In the genomic region with DNA sequence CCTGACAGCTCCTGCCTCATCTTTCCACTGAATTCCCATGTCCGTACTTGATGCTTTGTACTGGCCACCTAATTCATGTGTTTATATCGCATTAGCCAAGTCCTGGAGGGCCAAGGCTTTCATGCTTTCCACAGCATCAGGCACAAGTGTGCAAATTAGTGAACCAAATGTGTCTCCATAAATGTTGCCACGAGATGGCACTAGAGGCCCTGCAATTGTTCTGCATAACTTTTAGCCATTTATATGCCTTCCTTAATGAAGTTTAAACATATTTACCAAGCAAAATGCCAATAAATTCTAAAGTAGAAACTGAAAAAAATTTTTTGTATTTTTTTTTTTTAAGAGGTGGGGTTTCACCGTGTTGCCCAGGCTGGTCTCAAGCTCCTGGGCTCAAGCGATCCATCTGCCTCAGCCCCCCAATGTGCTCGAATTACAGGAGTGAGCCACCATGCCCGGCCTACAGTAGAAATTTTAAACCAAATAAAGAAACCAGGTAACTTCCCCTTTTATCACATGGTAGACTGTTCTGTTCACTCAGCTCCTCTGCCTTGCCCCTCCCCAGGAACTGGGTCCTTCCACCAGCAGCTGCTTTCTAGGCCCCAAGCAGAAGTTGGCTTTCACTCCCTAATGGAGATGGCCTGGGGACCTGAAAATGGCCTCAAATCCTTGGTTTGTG, we compare ENCODE assay signal across 8 cellular contexts. TPM values are rescaled to one million over a fixed set of nuclear protein-coding genes. Genes with fewer than 3 reads are reported as not detected.
DNase-seq lines count a peak whose midpoint lies in the region; ATAC-seq and TF ChIP-seq lines count a peak whose summit lies in the region.

No MANE protein-coding gene starts in this region.

- H3K4me3 Mint-ChIP-seq in activated B cell treated with CpG ODN at 0.5 μM for 24 hours (no peak overlapping the region), memory B cell (peak overlapping the region; percentile 28)

- H3K36me3 Mint-ChIP-seq in activated B cell treated with CpG ODN at 0.5 μM for 24 hours (ENCODE audit: low read depth) (peaks cover 24% of the 10 kb centered on the region), memory B cell (peaks cover 8% of the 10 kb centered on the region)

- H3K36me3 ChIP-seq in stomach, result peaks cover 0 to 26% (median 18%) of the 10 kb centered on the region in 4 donors

- H3K4me1 ChIP-seq in stomach, result peaks cover 0 to 19% (median 8%) of the 10 kb centered on the region in 4 donors

- no peak for TF ChIP-seq EP300 in stomach (IDR thresholded peaks at IDR 0.05)

- POLR2A ChIA-PET in activated B cell treated with CpG ODN at 0.5 μM for 24 hours (lab: Charles Lee), result interaction anchor here (0.5 to 2.9 kb wide), 13 partner anchors 8 to 141 kb away, joined by 3 to 17 read pairs (median 5); a partner anchor contains a TSS

- H3K27ac Mint-ChIP-seq in activated B cell treated with CpG ODN at 0.5 μM for 24 hours, result peak overlapping the region; percentile 91
- peak overlapping the region; percentile 88 for H3K27ac Mint-ChIP-seq in memory B cell

- H3K4me1 Mint-ChIP-seq in activated B cell treated with CpG ODN at 0.5 μM for 24 hours, result peaks cover 16% of the 10 kb centered on the region
- peaks cover 16% of the 10 kb centered on the region for H3K4me1 Mint-ChIP-seq in memory B cell

- no peak for TF ChIP-seq POLR2A in stomach (IDR thresholded peaks at IDR 0.05)

- intact Hi-C loops in Right ventricle myocardium inferior (cut with DNase I) (loop anchor here (5.0 kb wide), 3 partner anchors 39 to 454 kb away; a partner anchor contains a TSS), cardiac septum (cut with DNase I) (loop anchor here (2.0 to 5.0 kb wide), 3 partner anchors 113 to 449 kb away; no protein-coding TSS in a partner anchor), activated B cell treated with CpG ODN at 0.5 μM for 24 hours (cut with micrococcal nuclease) (loop anchor here (1.0 to 5.0 kb wide), 6 partner anchors 13 to 454 kb away; a partner anchor contains a TSS), stomach (cut with DNase I; ENCODE audit: low total_unique reads) (loop anchor here (5.0 kb wide), 1 partner anchor 169 kb away; no protein-coding TSS in a partner anchor)

- TF ChIP-seq CTCF in activated B cell treated with CpG ODN at 0.5 μM for 24 hours (IDR thresholded peaks at IDR 0.05) (peak; percentile 26), stomach (IDR thresholded peaks at IDR 0.05) (peak in 5 of 7 experiments; percentile 42 to 67 (median 62))

- DNase-seq in Right ventricle myocardium inferior (ENCODE audit: missing footprints) (no peak), cardiac septum (ENCODE audit: low spot score) (no peak), NCI-H1105 (lab: John Stamatoyannopoulos, UW) (peak; percentile 25), activated B cell treated with CpG ODN at 0.5 μM for 24 hours (no peak), dermis microvascular lymphatic vessel endothelial cell (ENCODE audit: low read depth in 2 of 2) (peak; percentile 36 to 49), memory B cell (ENCODE audit: low spot score in 2 of 2) (peak; percentile 60 to 68), stomach (peak; percentile 51)

- 51 to 62% (median 59%) methylated on average over 7 of the region's 7 CpGs for WGBS in stomach, 5 donors

- ATAC-seq in Right ventricle myocardium inferior, result peak; percentile 54
- ATAC-seq in activated B cell treated with CpG ODN at 0.5 μM for 24 hours (ENCODE audit: low read depth), result peak; percentile 96
- ATAC-seq in memory B cell (ENCODE audit: low read depth), result peak; percentile 99
- no peak for ATAC-seq in HG03039 (IDR thresholded peaks at IDR 0.05; ENCODE audit: unreplicated experiment)

- H3K27me3 Mint-ChIP-seq in activated B cell treated with CpG ODN at 0.5 μM for 24 hours (no peaks in the 10 kb centered on the region), memory B cell (no peaks in the 10 kb centered on the region)

- H3K4me3 ChIP-seq in stomach, result no peak overlapping the region

- H3K9me3 ChIP-seq in stomach, result no peaks in the 10 kb centered on the region

- H3K9me3 Mint-ChIP-seq in activated B cell treated with CpG ODN at 0.5 μM for 24 hours (no peaks in the 10 kb centered on the region), memory B cell (no peaks in the 10 kb centered on the region)

- CTCF ChIA-PET in activated B cell treated with CpG ODN at 0.5 μM for 24 hours (lab: Charles Lee), result interaction anchor here (0.6 to 5.3 kb wide), 21 partner anchors 8 to 454 kb away, joined by 3 to 60 read pairs (median 4); a partner anchor contains a TSS

- no peaks in the 10 kb centered on the region for H3K27me3 ChIP-seq in stomach

- no peak overlapping the region for H3K27ac ChIP-seq in stomach

RNA-seq across cellular contexts. Expression of a gene that starts 20.8 kb away (rescaled TPM):
- 5.1 TPM for total RNA-seq in Right ventricle myocardium inferior
- total RNA-seq in cardiac septum, result 6.2 TPM
- 26.8 and 27.5 TPM in 2 replicates for total RNA-seq in activated B cell treated with CpG ODN at 0.5 μM for 24 hours
- total RNA-seq in dermis microvascular lymphatic vessel endothelial cell, result 1.5 and 1.8 TPM in 2 replicates
- 10 to 100 TPM in 3 of 5 donors, 1 to 10 TPM in 2; 2.7 to 14.8 (median 11.7) TPM for total RNA-seq in stomach
- 1 to 10 TPM; 2.0 to 6.2 (median 3.8) TPM for polyA plus RNA-seq in stomach

RNA-seq across cellular contexts. Expression of a gene that starts 49.0 kb away (rescaled TPM):
- total RNA-seq in Right ventricle myocardium inferior, result 23.0 TPM
- 18.4 TPM for total RNA-seq in cardiac septum
- 44.4 and 47.4 TPM in 2 replicates for total RNA-seq in activated B cell treated with CpG ODN at 0.5 μM for 24 hours
- 19.6 and 26.3 TPM in 2 replicates for total RNA-seq in dermis microvascular lymphatic vessel endothelial cell
- 100 to 1,000 TPM in 1 of 5 donors, 10 to 100 TPM in 4; 13.0 to 363 (median 24.3) TPM for total RNA-seq in stomach
- 10 to 100 TPM; 10.0 to 17.7 (median 12.1) TPM for polyA plus RNA-seq in stomach

RNA-seq across cellular contexts. Expression of a gene that starts 49.5 kb away (rescaled TPM):
- total RNA-seq in Right ventricle myocardium inferior, result 3.2 TPM
- total RNA-seq in cardiac septum, result 2.9 TPM
- total RNA-seq in activated B cell treated with CpG ODN at 0.5 μM for 24 hours, result 18.4 and 20.8 TPM in 2 replicates
- 6.0 and 6.2 TPM in 2 replicates for total RNA-seq in dermis microvascular lymphatic vessel endothelial cell
- 10 to 100 TPM in 2 of 5 donors, 1 to 10 TPM in 1, not detected in 2; 4.5 to 17.4 (median 16.7) TPM for total RNA-seq in stomach
- 1 to 10 TPM; 2.7 to 2.9 (median 2.8) TPM for polyA plus RNA-seq in stomach

Comparison
In these comparisons a context has a peak if more than half of its experiments do, and no peak if none do; other contexts are left out.
1. DNase-seq: peak in NCI-H1105 (single experiment), dermis microvascular lymphatic vessel endothelial cell (2 of 2), memory B cell (2 of 2) and stomach (single experiment); none in Right ventricle myocardium inferior (single experiment), cardiac septum (single experiment) and activated B cell treated with CpG ODN at 0.5 μM for 24 hours (single experiment).